In genomic region chr12:94507455-94507854, GRCh38 we compare ENCODE assay signal across 1 cellular context.
TF ChIP-seq lines count a peak whose summit lies in the region.

No MANE protein-coding gene starts in this region.

TF ChIP-seq in GM23338, 12 proteins besides CTCF, POLR2A, EP300 and RAD21:
- TF ChIP-seq NANOG (IDR thresholded peaks at IDR 0.05; ENCODE audit: borderline replicate concordance) (no peak), ZNF462 (CRISPR knock-in tag; IDR thresholded peaks at IDR 0.05) (no peak), CREB1 (CRISPR knock-in tag; IDR thresholded peaks at IDR 0.05; ENCODE audit: low read depth) (no peak), EZH2phosphoT487 (IDR thresholded peaks at IDR 0.05; ENCODE audit: unreplicated experiment) (no peak), EZH2 (IDR thresholded peaks at IDR 0.05; ENCODE audit: low read depth, unreplicated experiment) (no peak), JUNB (IDR thresholded peaks at IDR 0.05; ENCODE audit: unreplicated experiment) (no peak), ZNF331 (CRISPR knock-in tag; IDR thresholded peaks at IDR 0.05; ENCODE audit: low read depth) (no peak), STAT1 (IDR thresholded peaks at IDR 0.05; ENCODE audit: unreplicated experiment) (no peak), REST (IDR thresholded peaks at IDR 0.05; ENCODE audit: unreplicated experiment) (no peak), POLR2AphosphoS5 (IDR thresholded peaks at IDR 0.05; ENCODE audit: low read depth) (no peak), ETS1 (IDR thresholded peaks at IDR 0.05) (no peak), ZNF114 (CRISPR knock-in tag; IDR thresholded peaks at IDR 0.05) (no peak)
TF ChIP-seq in GM23338: peak in this region for 0.
